Comparison of ENCODE assay signal across 13 cellular contexts in genomic region chr15:59360305-59360704, GRCh38. TPM values are rescaled to one million over a fixed set of nuclear protein-coding genes. Genes with fewer than 3 reads are reported as not detected.
DNase-seq lines count a peak whose midpoint lies in the region; ATAC-seq and TF ChIP-seq lines count a peak whose summit lies in the region.
"Had no signal": no experiment of that assay in that cellular context is flagged by ENCODE, and none has a peak within 500 bp of the region (broad histone marks: within the 10 kb centered on the region; RNA-seq: fewer than 3 reads in every experiment).

No MANE protein-coding gene starts in this region.

- H3K4me1 Mint-ChIP-seq in endothelial cell (ENCODE audit: unreplicated experiment) (peaks cover 5% of the 10 kb centered on the region), progenitor cell of endocrine pancreas (ENCODE audit: low read depth) (peaks cover under 1% of the 10 kb centered on the region)

- H3F3A ChIP-seq in OCI-LY1 (ENCODE audit: insufficient read depth, low read length), result no peaks in the 10 kb centered on the region

- H3K36me3 ChIP-seq in OCI-LY1 (ENCODE audit: insufficient read depth, low read length) (peaks cover 20% of the 10 kb centered on the region), gastrocnemius medialis (no peaks in the 10 kb centered on the region)

- no peak overlapping the region for H3K4me3 ChIP-seq in GM12865 (ENCODE audit: low read depth, low read length)
- H3K4me3 ChIP-seq in OCI-LY1 (ENCODE audit: low read depth, low read length, poor library complexity, severe bottlenecking), result no peak overlapping the region
- H3K4me3 ChIP-seq in gastrocnemius medialis, result no peak overlapping the region

- in situ Hi-C loops in gastrocnemius medialis (cut with MboI; ENCODE audit: low sequenced_read_pairs in 4 of 4), result no loop called here

- TF ChIP-seq POLR2A in gastrocnemius medialis (IDR thresholded peaks at IDR 0.05), result no peak

- H3K9ac ChIP-seq in OCI-LY1 (ENCODE audit: low read length), result no peak overlapping the region

- H3K4me1 ChIP-seq in OCI-LY1 (ENCODE audit: insufficient read depth, low read length, severe bottlenecking) (peaks cover 14% of the 10 kb centered on the region), gastrocnemius medialis (peaks cover 0 to 3% of the 10 kb centered on the region in 2 donors)

- H3K9me2 ChIP-seq in OCI-LY1 (ENCODE audit: low read depth, low read length), result no peaks in the 10 kb centered on the region

- H3K36me3 Mint-ChIP-seq in endothelial cell (ENCODE audit: low read depth, unreplicated experiment) (peaks cover 7% of the 10 kb centered on the region), progenitor cell of endocrine pancreas (ENCODE audit: insufficient read depth) (no peaks in the 10 kb centered on the region)
- H3K36me3 Mint-ChIP-seq: naive thymus-derived CD8-positive, alpha-beta T cell had no signal

- no peak overlapping the region for H2AFZ ChIP-seq in OCI-LY1 (ENCODE audit: low read length)

- H3K27ac ChIP-seq in OCI-LY1 (ENCODE audit: low read depth, low read length, poor library complexity, severe bottlenecking) (peak overlapping the region; percentile 10), gastrocnemius medialis (no peak overlapping the region)

- H3K27me3 ChIP-seq in OCI-LY1 (ENCODE audit: insufficient read depth, low read length), result no peaks in the 10 kb centered on the region
- no peaks in the 10 kb centered on the region for H3K27me3 ChIP-seq in gastrocnemius medialis

- no peaks in the 10 kb centered on the region for H3K9me3 ChIP-seq in OCI-LY1 (ENCODE audit: low read length)
- no peaks in the 10 kb centered on the region for H3K9me3 ChIP-seq in gastrocnemius medialis

- no peaks in the 10 kb centered on the region for H4K20me1 ChIP-seq in OCI-LY1 (ENCODE audit: insufficient read depth, low read length)

- H3K4me2 ChIP-seq in OCI-LY1 (ENCODE audit: low read length), result no peak overlapping the region

- H3K79me2 ChIP-seq in OCI-LY1 (ENCODE audit: insufficient read depth, low read length), result peaks cover 72% of the 10 kb centered on the region

- TF ChIP-seq CTCF in GM12865 (IDR thresholded peaks at IDR 0.05; ENCODE audit: insufficient read depth, low read depth, low read length, missing control alignments) (peak; percentile 34), OCI-LY1 (IDR thresholded peaks at IDR 0.05; ENCODE audit: low read length) (no peak; the same call in 1 of the 2 replicates), endothelial cell (IDR thresholded peaks at IDR 0.05; ENCODE audit: unreplicated experiment) (peak; percentile 67), progenitor cell of endocrine pancreas (IDR thresholded peaks at IDR 0.05; ENCODE audit: unreplicated experiment) (peak; percentile 37), gastrocnemius medialis (IDR thresholded peaks at IDR 0.05 in 4 of 5, conservative IDR thresholded peaks at IDR 0.05 in 1 of 5) (no peak)

- ATAC-seq in GM19035 (IDR thresholded peaks at IDR 0.05; ENCODE audit: unreplicated experiment), result no peak
- ATAC-seq in GM18867 (IDR thresholded peaks at IDR 0.05; ENCODE audit: unreplicated experiment), result no peak
- no peak for ATAC-seq in gastrocnemius medialis
- ATAC-seq: activated CD4-positive, CD25-positive, alpha-beta regulatory T cell treated with anti-CD3 and anti-CD28 coated beads, Interleukin-2, amount 50 U/mL, for 24 hours; naive thymus-derived CD8-positive, alpha-beta T cell had no signal

- DNase-seq in GM12865 (ENCODE audit: low read depth), result no peak
- no peak for DNase-seq in endothelial cell (ENCODE audit: low spot score)
- no peak for DNase-seq in progenitor cell of endocrine pancreas (ENCODE audit: low spot score, unreplicated experiment)
- DNase-seq in NCI-H1417 (lab: John Stamatoyannopoulos, UW), result no peak
- no peak for DNase-seq in gastrocnemius medialis
- DNase-seq: amniotic stem cell; kidney glomerular epithelial cell; naive thymus-derived CD8-positive, alpha-beta T cell; small intestine had no signal

- H3K27ac Mint-ChIP-seq in endothelial cell (ENCODE audit: unreplicated experiment), result no peak overlapping the region
- H3K27ac Mint-ChIP-seq in progenitor cell of endocrine pancreas, result no peak overlapping the region
- H3K27ac Mint-ChIP-seq: naive thymus-derived CD8-positive, alpha-beta T cell had no signal

- peaks cover 4% of the 10 kb centered on the region for H3K27me3 Mint-ChIP-seq in endothelial cell (ENCODE audit: unreplicated experiment)
- H3K27me3 Mint-ChIP-seq in progenitor cell of endocrine pancreas, result no peaks in the 10 kb centered on the region

- intact Hi-C loops in gastrocnemius medialis (cut with DNase I; ENCODE audit: low total_unique reads), result no loop called here

- H3K9me3 Mint-ChIP-seq in endothelial cell (ENCODE audit: unreplicated experiment) (no peaks in the 10 kb centered on the region), progenitor cell of endocrine pancreas (ENCODE audit: low read depth) (no peaks in the 10 kb centered on the region)
- H3K9me3 Mint-ChIP-seq: naive thymus-derived CD8-positive, alpha-beta T cell had no signal

- H3K4me3 Mint-ChIP-seq in endothelial cell (ENCODE audit: unreplicated experiment) (no peak overlapping the region), progenitor cell of endocrine pancreas (ENCODE audit: low read depth) (no peak overlapping the region)
- H3K4me3 Mint-ChIP-seq: naive thymus-derived CD8-positive, alpha-beta T cell had no signal

RNA-seq across cellular contexts. Expression of gene MYO1E, which starts 12.4 kb away (rescaled TPM):
- total RNA-seq in endothelial cell (ENCODE audit: unreplicated experiment) (146 TPM), progenitor cell of endocrine pancreas (40.4 and 42.3 TPM in 2 replicates), gastrocnemius medialis (10 to 100 TPM; 12.8 to 39.6 (median 30.7) TPM)

Comparison
In these comparisons a context has a peak if more than half of its experiments do, and no peak if none do; other contexts are left out.
1. CTCF ChIP-seq: peak in GM12865 (single experiment), endothelial cell (single experiment) and progenitor cell of endocrine pancreas (single experiment); none in OCI-LY1 (single experiment) and gastrocnemius medialis (0 of 5).